In the genomic region with DNA sequence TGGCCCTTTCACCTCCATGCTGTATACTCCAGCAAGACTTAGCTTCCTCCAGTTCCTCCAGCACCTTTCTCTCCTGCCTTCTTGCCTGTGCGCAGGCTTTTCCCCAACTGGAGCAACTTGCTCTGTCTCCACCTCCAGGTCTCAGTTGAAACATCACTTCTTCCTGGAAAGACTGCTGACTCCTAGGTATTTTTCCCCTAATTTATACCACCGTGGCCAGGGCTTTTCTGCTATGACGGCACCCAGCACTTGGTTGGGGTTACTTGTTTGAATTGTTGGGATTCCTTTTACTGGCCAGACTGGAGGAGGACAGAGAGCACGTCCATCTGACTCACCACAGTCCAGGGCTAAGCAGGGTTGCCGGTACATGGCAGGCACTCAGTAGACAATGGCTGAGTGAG, we compare ENCODE assay signal across 13 cellular contexts.
DNase-seq lines count a peak whose midpoint lies in the region; ATAC-seq, FAIRE-seq and TF ChIP-seq lines count a peak whose summit lies in the region.
"Had no signal": no experiment of that assay in that cellular context is flagged by ENCODE, and none has a peak within 500 bp of the region (broad histone marks: within the 10 kb centered on the region; RNA-seq: fewer than 3 reads in every experiment).

No MANE protein-coding gene starts in this region.

- no peaks in the 10 kb centered on the region for H3K9me2 ChIP-seq in PC-3 (replicated peaks; ENCODE audit: low read length)

- H3K27ac ChIP-seq in PC-3 (ENCODE audit: low read length) (no peak overlapping the region), pancreas (no peak overlapping the region)

- H4K20me1 ChIP-seq in PC-3 (ENCODE audit: low read length) = no peaks in the 10 kb centered on the region

- H2AFZ ChIP-seq in PC-3 (ENCODE audit: low read length) = no peak overlapping the region

- ATAC-seq in PC-3 (no peak), pancreas (peak; percentile 42 to 68 (median 52))

- no peak overlapping the region for H3K4me2 ChIP-seq in PC-3 (ENCODE audit: low read length)

- H3K9ac ChIP-seq in PC-3 (ENCODE audit: low read length) = no peak overlapping the region

- TF ChIP-seq CTCF in PC-3 (conservative IDR thresholded peaks at IDR 0.05; ENCODE audit: low read depth, low read length) = no peak
- no peak for TF ChIP-seq CTCF in endothelial cell (IDR thresholded peaks at IDR 0.05; ENCODE audit: unreplicated experiment)
- TF ChIP-seq CTCF in pancreas (IDR thresholded peaks at IDR 0.05) = no peak

- H3K79me2 ChIP-seq in PC-3 (ENCODE audit: low read length) = no peaks in the 10 kb centered on the region

- H3K27ac Mint-ChIP-seq in endothelial cell (ENCODE audit: unreplicated experiment) = peak overlapping the region; percentile 80
- H3K27ac Mint-ChIP-seq: H9, mesothelial cell of epicardium had no signal

- H3K9me3 ChIP-seq in PC-3 (ENCODE audit: low read length) = no peaks in the 10 kb centered on the region
- no peaks in the 10 kb centered on the region for H3K9me3 ChIP-seq in pancreas

- peak; percentile 65 for DNase-seq in ELR (ENCODE audit: low read depth)
- DNase-seq in PC-3 = peak; percentile 29
- no peak for DNase-seq in endothelial cell (ENCODE audit: low spot score)
- DNase-seq in pancreas = no peak
- no peak for DNase-seq in SHP77 treated with DMSO at 0.1 percent for 48 hours (lab: John Stamatoyannopoulos, UW)
- no peak for DNase-seq in hippocampal formation (lab: John Stamatoyannopoulos, UW)
- DNase-seq in stimulated activated CD4-positive, alpha-beta T cell treated with anti-CD3 and anti-CD28 coated beads, Interleukin-2, amount 100 ng/mL, for 48 hours = no peak
- DNase-seq in GDM1 (lab: John Stamatoyannopoulos, UW) = no peak
- DNase-seq: activated T-cell treated with anti-CD3 and anti-CD28 coated beads, Interleukin-2, amount 50 U/mL, for 48 hours; H9; NCI-H1048 had no signal

- WGBS in pancreas, 2 donors = 20 to 23% methylated on average over 5 of the region's 5 CpGs

- H3K27me3 Mint-ChIP-seq in endothelial cell (ENCODE audit: unreplicated experiment) = peaks cover 2% of the 10 kb centered on the region

- H3K4me1 Mint-ChIP-seq in endothelial cell (ENCODE audit: unreplicated experiment) = peaks cover 26% of the 10 kb centered on the region

- no peaks in the 10 kb centered on the region for H3F3A ChIP-seq in PC-3 (ENCODE audit: low read length, unreplicated experiment)

- H3K4me1 ChIP-seq in PC-3 (ENCODE audit: insufficient read depth, low read length) (no peaks in the 10 kb centered on the region), pancreas (peaks cover 0 to 5% (median 0%) of the 10 kb centered on the region in 3 donors)

- no peaks in the 10 kb centered on the region for H3K36me3 Mint-ChIP-seq in endothelial cell (ENCODE audit: low read depth, unreplicated experiment)
- H3K36me3 Mint-ChIP-seq: mesothelial cell of epicardium had no signal

- no TSS peak for BruUV-seq in PC-3 (replicated peaks; lab: Mats Ljungman, UMichigan)

- no peaks in the 10 kb centered on the region for H3K36me3 ChIP-seq in PC-3 (ENCODE audit: low read depth, low read length)
- H3K36me3 ChIP-seq in pancreas = no peaks in the 10 kb centered on the region

- no peak overlapping the region for H3K4me3 ChIP-seq in PC-3 (ENCODE audit: low read length)
- H3K4me3 ChIP-seq in pancreas = no peak overlapping the region

- CTCF ChIA-PET in PC-3 (lab: Charles Lee) = no interaction called here

- no peaks in the 10 kb centered on the region for H3K9me3 Mint-ChIP-seq in endothelial cell (ENCODE audit: unreplicated experiment)

- FAIRE-seq in pancreas (lab: Jason Lieb, UNC) = no peak
- FAIRE-seq: TTC549 had no signal

- H3K4me3 Mint-ChIP-seq in endothelial cell (ENCODE audit: unreplicated experiment) = no peak overlapping the region
- H3K4me3 Mint-ChIP-seq: H9, mesothelial cell of epicardium had no signal

- H3K27me3 ChIP-seq in PC-3 (ENCODE audit: low read length) (peaks cover 72% of the 10 kb centered on the region), pancreas (peaks cover 0 to 4% (median 0%) of the 10 kb centered on the region in 4 donors)

- intact Hi-C loops in PC-3 (cut with micrococcal nuclease) (no loop called here), pancreas (cut with DNase I) (no loop called here)

- POLR2A ChIA-PET in PC-3 (lab: Charles Lee; ENCODE audit: unreplicated experiment) = no interaction called here

Comparison
In these comparisons a context has a peak if more than half of its experiments do, and no peak if none do; other contexts are left out.
1. DNase-seq: peak in ELR (single experiment) and PC-3 (single experiment); none in endothelial cell (single experiment), pancreas (0 of 6), SHP77 treated with DMSO at 0.1 percent for 48 hours (single experiment), hippocampal formation (0 of 2), stimulated activated CD4-positive, alpha-beta T cell treated with anti-CD3 and anti-CD28 coated beads, Interleukin-2, amount 100 ng/mL, for 48 hours (0 of 2) and GDM1 (single experiment).